ENCODE assay signal across 28 cellular contexts in genomic region chr15:82298032-82298431, GRCh38. TPM values are rescaled to one million over a fixed set of nuclear protein-coding genes. Genes with fewer than 3 reads are reported as not detected.
DNase-seq lines count a peak whose midpoint lies in the region; ATAC-seq, FAIRE-seq and TF ChIP-seq lines count a peak whose summit lies in the region.
"Had no signal": no experiment of that assay in that cellular context is flagged by ENCODE, and none has a peak within 500 bp of the region (broad histone marks: within the 10 kb centered on the region; RNA-seq: fewer than 3 reads in every experiment).

No MANE protein-coding gene starts in this region.

- H3K9me3 ChIP-seq in OCI-LY3 (ENCODE audit: insufficient read depth, low read length) = no peaks in the 10 kb centered on the region
- H3K9me3 ChIP-seq: BLaER1, lower lobe of right lung, Peyer's patch had no signal

- H3K27ac Mint-ChIP-seq in activated naive CD4-positive, alpha-beta T cell treated with anti-CD3 and anti-CD28 coated beads, Interleukin-2, amount 50 U/mL, for 24 hours = no peak overlapping the region
- peak overlapping the region; percentile 28 to 35 for H3K27ac Mint-ChIP-seq in effector memory CD8-positive, alpha-beta T cell
- H3K27ac Mint-ChIP-seq in stimulated activated naive B cell treated with anti-CD40 and anti-IgM and Interleukin-4, amounts not matched to agents 10 μg/mL and 1 μg/mL and 100 μg/mL, for 72 hours = no peak overlapping the region

- no peak for FAIRE-seq in GM12891 (lab: Jason Lieb, UNC)
- FAIRE-seq: small intestine had no signal

- H3K4me1 Mint-ChIP-seq in activated naive CD4-positive, alpha-beta T cell treated with anti-CD3 and anti-CD28 coated beads, Interleukin-2, amount 50 U/mL, for 24 hours = peaks cover 14% of the 10 kb centered on the region
- peaks cover 0 to 8% of the 10 kb centered on the region in 2 donors for H3K4me1 Mint-ChIP-seq in effector memory CD8-positive, alpha-beta T cell (ENCODE audit: low read depth in 2 of 2)
- peaks cover 2 to 4% of the 10 kb centered on the region in 2 donors for H3K4me1 Mint-ChIP-seq in stimulated activated naive B cell treated with anti-CD40 and anti-IgM and Interleukin-4, amounts not matched to agents 10 μg/mL and 1 μg/mL and 100 μg/mL, for 72 hours

- H3K4me1 ChIP-seq in OCI-LY3 (ENCODE audit: low read length) = no peaks in the 10 kb centered on the region
- H3K4me1 ChIP-seq: BLaER1, lower lobe of right lung, parathyroid adenoma had no signal

- ATAC-seq in effector memory CD8-positive, alpha-beta T cell (replicated peaks) = no peak
- ATAC-seq in stimulated activated naive B cell treated with anti-CD40 and anti-IgM and Interleukin-4, amounts not matched to agents 10 μg/mL and 1 μg/mL and 100 μg/mL, for 72 hours (replicated peaks) = no peak
- no peak for ATAC-seq in HG02678 (IDR thresholded peaks at IDR 0.05; ENCODE audit: unreplicated experiment)
- no peak for ATAC-seq in HG02973 (IDR thresholded peaks at IDR 0.05; ENCODE audit: unreplicated experiment)

- no peaks in the 10 kb centered on the region for H3K27me3 Mint-ChIP-seq in activated naive CD4-positive, alpha-beta T cell treated with anti-CD3 and anti-CD28 coated beads, Interleukin-2, amount 50 U/mL, for 24 hours
- H3K27me3 Mint-ChIP-seq in effector memory CD8-positive, alpha-beta T cell = no peaks in the 10 kb centered on the region
- peaks cover 0 to 16% of the 10 kb centered on the region in 2 donors for H3K27me3 Mint-ChIP-seq in stimulated activated naive B cell treated with anti-CD40 and anti-IgM and Interleukin-4, amounts not matched to agents 10 μg/mL and 1 μg/mL and 100 μg/mL, for 72 hours
- H3K27me3 Mint-ChIP-seq: activated CD4-positive, alpha-beta T cell treated with anti-CD3 and anti-CD28 coated beads, Interleukin-2, amount 10 ng/mL, durations not matched to agents 7 days and 5 days had no signal

- DNase-seq in activated naive CD4-positive, alpha-beta T cell treated with anti-CD3 and anti-CD28 coated beads, Interleukin-2, amount 50 U/mL, for 16 hours = no peak
- no peak for DNase-seq in effector memory CD8-positive, alpha-beta T cell
- no peak for DNase-seq in stimulated activated naive B cell treated with anti-CD40 and anti-IgM and Interleukin-4, amounts not matched to agents 10 μg/mL and 1 μg/mL and 100 μg/mL, for 72 hours
- DNase-seq in GM12891 (ENCODE audit: insufficient read length, low spot score) = no peak
- DNase-seq: DMS79 treated with DMSO at 0.1 percent for 48 hours, foreskin fibroblast, GF-D8, GM23248, lower lobe of right lung, NCI-H1048, NCI-H187, NCI-H2171, NCI-H524 treated with DMSO at 0.1 percent for 48 hours, SIG-M5, T1000, WERI-Rb-1 had no signal

- H3K27me3 ChIP-seq in OCI-LY3 (ENCODE audit: low read depth, low read length) = no peaks in the 10 kb centered on the region
- H3K27me3 ChIP-seq: cardiac muscle cell, Peyer's patch had no signal

- no peak for TF ChIP-seq POLR2A in GM12891 (IDR thresholded peaks at IDR 0.05; ENCODE audit: low read depth, low read length)

- no peak overlapping the region for H3K27ac ChIP-seq in OCI-LY3 (ENCODE audit: low read length)
- H3K27ac ChIP-seq: BLaER1, cardiac muscle cell, coronary artery, GM23248, lower lobe of right lung, parathyroid adenoma, WERI-Rb-1 had no signal

- H4K20me1 ChIP-seq in OCI-LY3 (ENCODE audit: insufficient read depth, low read length) = no peaks in the 10 kb centered on the region
- H4K20me1 ChIP-seq: BLaER1 had no signal

- no peaks in the 10 kb centered on the region for H3K36me3 Mint-ChIP-seq in activated naive CD4-positive, alpha-beta T cell treated with anti-CD3 and anti-CD28 coated beads, Interleukin-2, amount 50 U/mL, for 24 hours
- H3K36me3 Mint-ChIP-seq in effector memory CD8-positive, alpha-beta T cell (ENCODE audit: insufficient read depth) = peaks cover 7% of the 10 kb centered on the region
- H3K36me3 Mint-ChIP-seq in stimulated activated naive B cell treated with anti-CD40 and anti-IgM and Interleukin-4, amounts not matched to agents 10 μg/mL and 1 μg/mL and 100 μg/mL, for 72 hours = no peaks in the 10 kb centered on the region

- peak overlapping the region; percentile 46 for H3K4me2 ChIP-seq in OCI-LY3 (ENCODE audit: low read length)
- H3K4me2 ChIP-seq: BLaER1 had no signal

- H3K4me3 Mint-ChIP-seq in activated naive CD4-positive, alpha-beta T cell treated with anti-CD3 and anti-CD28 coated beads, Interleukin-2, amount 50 U/mL, for 24 hours = peak overlapping the region; percentile 63
- H3K4me3 Mint-ChIP-seq in effector memory CD8-positive, alpha-beta T cell = peak overlapping the region; percentile 29 to 51
- peak overlapping the region; percentile 44 to 65 for H3K4me3 Mint-ChIP-seq in stimulated activated naive B cell treated with anti-CD40 and anti-IgM and Interleukin-4, amounts not matched to agents 10 μg/mL and 1 μg/mL and 100 μg/mL, for 72 hours
- H3K4me3 Mint-ChIP-seq: activated CD4-positive, alpha-beta T cell treated with anti-CD3 and anti-CD28 coated beads, Interleukin-2, amount 10 ng/mL, durations not matched to agents 7 days and 5 days; neural crest cell had no signal

- H3K9me3 Mint-ChIP-seq in activated naive CD4-positive, alpha-beta T cell treated with anti-CD3 and anti-CD28 coated beads, Interleukin-2, amount 50 U/mL, for 24 hours = no peaks in the 10 kb centered on the region
- no peaks in the 10 kb centered on the region for H3K9me3 Mint-ChIP-seq in effector memory CD8-positive, alpha-beta T cell
- no peaks in the 10 kb centered on the region for H3K9me3 Mint-ChIP-seq in stimulated activated naive B cell treated with anti-CD40 and anti-IgM and Interleukin-4, amounts not matched to agents 10 μg/mL and 1 μg/mL and 100 μg/mL, for 72 hours
- H3K9me3 Mint-ChIP-seq: activated CD4-positive, alpha-beta T cell treated with anti-CD3 and anti-CD28 coated beads, Interleukin-2, amount 10 ng/mL, durations not matched to agents 7 days and 5 days; neural crest cell had no signal

- H2AFZ ChIP-seq in OCI-LY3 (ENCODE audit: low read depth, low read length) = no peak overlapping the region
- H2AFZ ChIP-seq: GM23248, parathyroid adenoma had no signal

- H3K36me3 ChIP-seq in OCI-LY3 (replicated peaks; ENCODE audit: low read depth, low read length) = no peaks in the 10 kb centered on the region
- H3K36me3 ChIP-seq: BLaER1, cardiac muscle cell, lower lobe of right lung, Peyer's patch, WERI-Rb-1 had no signal

- no peak overlapping the region for H3K9ac ChIP-seq in OCI-LY3 (ENCODE audit: low read length)
- H3K9ac ChIP-seq: BLaER1, GM23248, parathyroid adenoma had no signal

- H3K79me2 ChIP-seq in OCI-LY3 (ENCODE audit: low read length) = no peaks in the 10 kb centered on the region
- H3K79me2 ChIP-seq: parathyroid adenoma had no signal

- TF ChIP-seq CTCF in OCI-LY3 (IDR thresholded peaks at IDR 0.05; ENCODE audit: low read depth, low read length) = no peak

- H3K4me3 ChIP-seq in OCI-LY3 (ENCODE audit: low read length) = peak overlapping the region; percentile 60
- H3K4me3 ChIP-seq: BLaER1, cardiac muscle cell, coronary artery, GM23248, lower lobe of right lung had no signal

TF ChIP-seq in GM12891, 5 proteins besides CTCF, POLR2A, EP300 and RAD21:
- no peak for TF ChIP-seq PAX5 (IDR thresholded peaks at IDR 0.05; ENCODE audit: insufficient read depth, low read length, severe bottlenecking)
- no peak for TF ChIP-seq POLR2AphosphoS5 (IDR thresholded peaks at IDR 0.05; ENCODE audit: low read depth, low read length)
- no peak for TF ChIP-seq TAF1 (IDR thresholded peaks at IDR 0.05; ENCODE audit: low read depth, low read length)
- TF ChIP-seq SPI1 (IDR thresholded peaks at IDR 0.05; ENCODE audit: low read depth, low read length) = no peak
- TF ChIP-seq POU2F2 (IDR thresholded peaks at IDR 0.05; ENCODE audit: low read depth, low read length) = no peak

RNA-seq across cellular contexts. Expression of gene SAXO2, which starts 35.4 kb away (rescaled TPM):
- 3.0 TPM for polyA plus RNA-seq in GM12891 (2012; ENCODE audit: low read depth, missing spikeins)

RNA-seq across cellular contexts. Expression of gene EFL1, which starts 35.5 kb away (rescaled TPM):
- 18.2 TPM for polyA plus RNA-seq in GM12891 (2012; ENCODE audit: low read depth, missing spikeins)

RNA-seq across cellular contexts. Expression of gene GOLGA6L10, which starts 51.2 kb away (rescaled TPM):
- polyA plus RNA-seq in GM12891 (2012; ENCODE audit: low read depth, missing spikeins) = 2.8 TPM
- polyA plus RNA-seq: GM23248 had no signal

Comparison
In these comparisons a context has a peak if more than half of its experiments do, and no peak if none do; other contexts are left out.
1. H3K27ac Mint-ChIP-seq: peak in effector memory CD8-positive, alpha-beta T cell (2 of 2); none in activated naive CD4-positive, alpha-beta T cell treated with anti-CD3 and anti-CD28 coated beads, Interleukin-2, amount 50 U/mL, for 24 hours (single experiment) and stimulated activated naive B cell treated with anti-CD40 and anti-IgM and Interleukin-4, amounts not matched to agents 10 μg/mL and 1 μg/mL and 100 μg/mL, for 72 hours (single experiment).
2. Peak in every context shown above with its lines, with median percentiles within 50 percentile points of each other: H3K4me3 Mint-ChIP-seq.